9 cellular contexts compared by ENCODE assay signal in the genomic region with DNA sequence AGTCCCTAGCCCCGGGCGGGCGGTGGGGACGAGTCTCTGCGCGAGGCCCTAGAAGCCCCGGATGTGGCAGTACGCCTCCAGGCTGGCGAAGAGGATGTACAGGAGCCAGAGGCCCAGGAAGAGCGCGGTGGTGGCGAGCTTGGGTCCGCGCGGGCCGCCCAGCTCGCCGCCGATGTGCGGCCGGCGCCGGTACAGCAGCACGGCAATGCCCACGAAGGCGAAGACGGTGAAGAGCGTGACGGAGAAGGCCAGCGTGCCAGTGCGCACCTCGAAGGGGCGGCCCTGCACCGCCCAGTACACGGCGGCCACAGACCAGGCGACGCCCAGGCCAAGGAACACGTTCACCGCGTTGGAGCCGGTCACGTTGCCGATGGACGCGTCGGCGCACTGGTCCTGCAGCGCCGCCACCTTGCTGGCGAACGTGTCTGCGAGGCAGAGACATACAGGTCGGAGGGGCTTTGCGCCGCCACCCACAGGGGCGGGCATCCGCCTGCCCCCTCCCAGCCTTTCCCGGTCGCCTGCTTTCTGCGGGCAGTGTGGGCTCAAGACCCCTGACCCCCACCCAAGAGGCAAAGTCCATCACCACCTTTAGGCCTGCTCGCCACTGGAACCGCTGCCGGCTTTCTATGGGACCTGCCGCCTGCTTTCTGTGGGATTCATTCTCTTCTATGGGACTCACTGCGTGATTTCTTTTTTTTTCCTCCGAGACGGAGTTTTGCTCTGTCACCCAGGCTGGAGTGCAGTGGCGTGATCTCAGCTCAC. TPM values are rescaled to one million over a fixed set of nuclear protein-coding genes. Genes with fewer than 3 reads are reported as not detected.
DNase-seq lines count a peak whose midpoint lies in the region; ATAC-seq and TF ChIP-seq lines count a peak whose summit lies in the region.
"Had no signal": no experiment of that assay in that cellular context is flagged by ENCODE, and none has a peak within 500 bp of the region (broad histone marks: within the 10 kb centered on the region; RNA-seq: fewer than 3 reads in every experiment).

No MANE protein-coding gene starts in this region.

- no peaks in the 10 kb centered on the region for H3K4me1 ChIP-seq in ES-I3 (ENCODE audit: insufficient read depth, low read length)
- peaks cover 7 to 27% (median 21%) of the 10 kb centered on the region in 9 donors for H3K4me1 ChIP-seq in heart right ventricle
- peaks cover 0 to 38% (median 33%) of the 10 kb centered on the region in 4 donors for H3K4me1 ChIP-seq in sigmoid colon

- DNase-seq in heart right ventricle = no peak
- DNase-seq in sigmoid colon = no peak
- DNase-seq in pons (ENCODE audit: low spot score) = no peak
- no peak for DNase-seq in SKM-1 treated with dmso at 0.1 percent for 144 hours (lab: John Stamatoyannopoulos, UW; ENCODE audit: unreplicated experiment)
- DNase-seq in 8988T = no peak

- peak overlapping the region; percentile 40; the same call in 1 of the 2 replicates for H3K9ac ChIP-seq in ES-I3 (ENCODE audit: low read depth, low read length)

- no peak for TF ChIP-seq EP300 in sigmoid colon (IDR thresholded peaks at IDR 0.05)

- peak overlapping the region in 6 of 10 donors; percentile 4 to 37 (median 18) for H3K4me3 ChIP-seq in heart right ventricle
- H3K4me3 ChIP-seq in sigmoid colon = peak overlapping the region in 2 of 4 donors; percentile 13 to 27

- peak in 6 of 8 donors; percentile 9 to 51 (median 24) for ATAC-seq in heart right ventricle
- no peak for ATAC-seq in GM21619 (IDR thresholded peaks at IDR 0.05; ENCODE audit: unreplicated experiment)

- H3K9me3 ChIP-seq in ES-I3 (ENCODE audit: control insufficient read depth, insufficient read depth, low read length) (no peaks in the 10 kb centered on the region), heart right ventricle (no peaks in the 10 kb centered on the region), sigmoid colon (no peaks in the 10 kb centered on the region)

- H3K27ac ChIP-seq in VCaP (no peak overlapping the region), heart right ventricle (no peak overlapping the region), sigmoid colon (peak overlapping the region in 1 of 4 donors; percentile 37)

- TF ChIP-seq CTCF in VCaP (conservative IDR thresholded peaks at IDR 0.05) (0 out of 2 replicates have a peak, but pooled peaks have one; percentile 13), heart right ventricle (IDR thresholded peaks at IDR 0.05) (peak in 5 of 9 donors; percentile 21 to 38 (median 30)), sigmoid colon (IDR thresholded peaks at IDR 0.05) (peak in 3 of 4 experiments; percentile 26 to 32 (median 31))

- WGBS in heart right ventricle, 2 donors = 5 to 6% methylated on average over 68 to 69 of the region's 69 CpGs
- WGBS in sigmoid colon, 2 donors = 6 to 7% methylated on average over 69 of the region's 69 CpGs

- H3K36me3 ChIP-seq in ES-I3 (ENCODE audit: insufficient read depth, low read length) = no peaks in the 10 kb centered on the region
- no peaks in the 10 kb centered on the region for H3K36me3 ChIP-seq in heart right ventricle
- H3K36me3 ChIP-seq in sigmoid colon = no peaks in the 10 kb centered on the region

- H3K27me3 ChIP-seq in heart right ventricle (peaks cover 9 to 87% (median 70%) of the 10 kb centered on the region in 7 donors), sigmoid colon (peaks cover 3 to 45% (median 6%) of the 10 kb centered on the region in 3 donors)

- TF ChIP-seq POLR2A in sigmoid colon (IDR thresholded peaks at IDR 0.05) = no peak

- intact Hi-C loops in heart right ventricle (cut with DNase I) (loop anchor here in 3 of 10 donors (5.0 to 10.0 kb wide), 3 partner anchors 75 to 185 kb away; partner anchors contain the start of gene NAPA (in 1 of the 3)), sigmoid colon (cut with DNase I) (no loop called here)

RNA-seq across cellular contexts. Expression of gene MEIS3, which starts 10.9 kb away (rescaled TPM):
- total RNA-seq in heart right ventricle = 1 to 10 TPM in 8 of 10 donors, under 1 TPM in 2; 0.71 to 5.9 (median 1.9) TPM
- 1 to 10 TPM; 6.7 to 7.2 TPM for polyA plus RNA-seq in heart right ventricle
- 10 to 100 TPM; 11.8 to 19.4 (median 13.4) TPM for total RNA-seq in sigmoid colon
- polyA plus RNA-seq in sigmoid colon = 1 to 10 TPM in 2 of 3 donors, under 1 TPM in 1; 0.92 to 7.6 (median 7.2) TPM

RNA-seq across cellular contexts. Expression of gene SLC8A2, which starts 41.5 kb away (rescaled TPM):
- total RNA-seq in heart right ventricle = under 1 TPM in 7 of 10 donors, not detected in 3; 0.11 to 0.64 (median 0.15) TPM
- under 1 TPM; 0.03 to 0.22 TPM for polyA plus RNA-seq in heart right ventricle
- 10 to 100 TPM in 2 of 4 donors, 1 to 10 TPM in 2; 5.9 to 39.9 (median 19.0) TPM for total RNA-seq in sigmoid colon
- 1 to 10 TPM in 1 of 3 donors, not detected in 2; 1.1 TPM for polyA plus RNA-seq in sigmoid colon
- total RNA-seq: HT1080 had no signal

RNA-seq across cellular contexts. Expression of gene KPTN, which starts 53.8 kb away (rescaled TPM):
- 10 to 100 TPM in 3 of 10 donors, 1 to 10 TPM in 7; 4.0 to 11.8 (median 8.1) TPM for total RNA-seq in heart right ventricle
- 10 to 100 TPM; 11.1 to 35.6 TPM for polyA plus RNA-seq in heart right ventricle
- 10 to 100 TPM in 1 of 4 donors, 1 to 10 TPM in 3; 4.4 to 10.0 (median 4.7) TPM for total RNA-seq in sigmoid colon
- 10 to 100 TPM in 1 of 3 donors, 1 to 10 TPM in 2; 4.8 to 12.2 (median 8.1) TPM for polyA plus RNA-seq in sigmoid colon

Comparison
In these comparisons a context has a peak if more than half of its experiments do, and no peak if none do; other contexts are left out.
1. RNA of gene SLC8A2, which starts 41.5 kb away (total RNA-seq): 5.9 to 39.9 TPM in sigmoid colon; 0.11 to 0.64 TPM in heart right ventricle; every median in the first group is over 4 times any median in the second.
2. Peak in every context shown above with its lines, with median percentiles within 50 percentile points of each other: CTCF ChIP-seq.